In genomic region chr2:6590442-6590841, GRCh38 we compare ENCODE assay signal across 18 cellular contexts.
DNase-seq lines count a peak whose midpoint lies in the region; ATAC-seq and TF ChIP-seq lines count a peak whose summit lies in the region.
"Had no signal": no experiment of that assay in that cellular context is flagged by ENCODE, and none has a peak within 500 bp of the region (broad histone marks: within the 10 kb centered on the region; RNA-seq: fewer than 3 reads in every experiment).

No MANE protein-coding gene starts in this region.

- H3K4me3 ChIP-seq in RWPE2 (ENCODE audit: severe bottlenecking): no peak overlapping the region
- no peak overlapping the region for H3K4me3 ChIP-seq in epithelial cell of esophagus (ENCODE audit: low read length)
- no peak overlapping the region for H3K4me3 ChIP-seq in mesendoderm (ENCODE audit: low read length)
- H3K4me3 ChIP-seq: BLaER1, GM12878, GM23248 had no signal

- H3K18ac ChIP-seq in mesendoderm (ENCODE audit: low read length): no peak overlapping the region

- no CpG with 5 or more reads among the region's 3 CpGs for WGBS in mesendoderm (ENCODE audit: extremely low coverage, insufficient coverage, low lambda C conversion rate)

- H2BK5ac ChIP-seq in mesendoderm (ENCODE audit: low read length): no peak overlapping the region

- H4K8ac ChIP-seq in mesendoderm (ENCODE audit: low read depth, low read length): no peak overlapping the region

- peak overlapping the region; percentile 33 for H3K27ac ChIP-seq in RWPE2 (ENCODE audit: poor library complexity, severe bottlenecking)
- H3K27ac ChIP-seq in mesendoderm (ENCODE audit: low read depth, low read length): no peak overlapping the region
- H3K27ac ChIP-seq: BLaER1, C4-2B, GM23248 had no signal

- no peak overlapping the region for H3K56ac ChIP-seq in mesendoderm (ENCODE audit: low read length)

- no peak overlapping the region for H3K4ac ChIP-seq in mesendoderm (ENCODE audit: low read depth, low read length)

- H3K4me1 ChIP-seq in RWPE2 (ENCODE audit: insufficient read depth, poor library complexity, severe bottlenecking) (peaks cover 8% of the 10 kb centered on the region), mesendoderm (ENCODE audit: control insufficient read depth, low read depth, low read length) (no peaks in the 10 kb centered on the region)
- H3K4me1 ChIP-seq: BLaER1 had no signal

- in situ Hi-C loops in ACHN (cut with HindIII; ENCODE audit: low pct_ligation_motif_present, low pct_unique_long_range_greater_than_20kb, low sequenced_read_pairs): no loop called here

- H3K36me3 ChIP-seq in RWPE2 (ENCODE audit: low read depth): no peaks in the 10 kb centered on the region
- no peaks in the 10 kb centered on the region for H3K36me3 ChIP-seq in mesendoderm (ENCODE audit: control insufficient read depth, insufficient read depth, low read length)
- H3K36me3 ChIP-seq: BLaER1 had no signal

- H2BK15ac ChIP-seq in mesendoderm (replicated peaks; ENCODE audit: low read depth): no peak overlapping the region

- H3K9ac ChIP-seq in mesendoderm (ENCODE audit: low read length): no peak overlapping the region
- H3K9ac ChIP-seq: BLaER1, GM23248 had no signal

- H2AK5ac ChIP-seq in mesendoderm (ENCODE audit: low read length): no peak overlapping the region

- H3K27me3 ChIP-seq in RWPE2 (ENCODE audit: insufficient read depth, poor library complexity, severe bottlenecking) (no peaks in the 10 kb centered on the region), mesendoderm (ENCODE audit: insufficient read depth, low read length, poor library complexity) (no peaks in the 10 kb centered on the region)
- H3K27me3 ChIP-seq: BLaER1 had no signal

- H4K5ac ChIP-seq in mesendoderm (ENCODE audit: low read length): no peak overlapping the region

- DNase-seq in RWPE2 (ENCODE audit: low spot score) (no peak), epithelial cell of esophagus (ENCODE audit: low read depth) (peak; percentile 27), mesendoderm (peak; percentile 19), ACHN (no peak)
- no peak for DNase-seq in stimulated activated naive CD8-positive, alpha-beta T cell treated with anti-CD3 and anti-CD28 coated beads, Interleukin-15, Interleukin-2, amounts not matched to agents 100 U/mL and 50 U/mL, for 24 hours
- DNase-seq: CD4-positive, CD25-positive, alpha-beta regulatory T cell; CD8-positive, alpha-beta memory T cell; DMS 273 treated with DMSO at 0.1 percent for 48 hours; DMS79; EL; GDM1; GM23248; H7; HCEC 1CT had no signal

- H3K4me2 ChIP-seq in mesendoderm (ENCODE audit: low read length): no peak overlapping the region
- H3K4me2 ChIP-seq: BLaER1 had no signal

- H3K23ac ChIP-seq in mesendoderm (ENCODE audit: low read length): no peak overlapping the region

- no peaks in the 10 kb centered on the region for H3K9me3 ChIP-seq in RWPE2 (ENCODE audit: severe bottlenecking)
- H3K9me3 ChIP-seq: BLaER1 had no signal

- H3K79me2 ChIP-seq in mesendoderm (ENCODE audit: control insufficient read depth, insufficient read depth, low read length): no peaks in the 10 kb centered on the region

- H2BK120ac ChIP-seq in mesendoderm (ENCODE audit: low read depth, low read length): no peak overlapping the region

- no peak for TF ChIP-seq CTCF in RWPE2 (IDR thresholded peaks at IDR 0.05; ENCODE audit: poor library complexity, severe bottlenecking)
- TF ChIP-seq CTCF in epithelial cell of esophagus (IDR thresholded peaks at IDR 0.05; ENCODE audit: insufficient read depth, low read depth, low read length, missing control alignments): no peak

- H3K79me1 ChIP-seq in mesendoderm (ENCODE audit: low read length): no peaks in the 10 kb centered on the region

- ATAC-seq in RWPE2 (ENCODE audit: low read depth) (peak; percentile 93), GM18511 (IDR thresholded peaks at IDR 0.05; ENCODE audit: unreplicated experiment) (no peak)
- no peak for ATAC-seq in stimulated activated naive CD8-positive, alpha-beta T cell treated with anti-CD3 and anti-CD28 coated beads, Interleukin-15, Interleukin-2, amounts not matched to agents 100 U/mL and 50 U/mL, for 24 hours
- ATAC-seq: GM12878 had no signal

Comparison
In these comparisons a context has a peak if more than half of its experiments do, and no peak if none do; other contexts are left out.
1. DNase-seq: peak in epithelial cell of esophagus (single experiment) and mesendoderm (single experiment); none in RWPE2 (single experiment), stimulated activated naive CD8-positive, alpha-beta T cell treated with anti-CD3 and anti-CD28 coated beads, Interleukin-15, Interleukin-2, amounts not matched to agents 100 U/mL and 50 U/mL, for 24 hours (single experiment) and ACHN (single experiment).